12 cellular contexts compared by ENCODE assay signal in genomic region chr11:119365071-119365591, GRCh38. TPM values are rescaled to one million over a fixed set of nuclear protein-coding genes. Genes with fewer than 3 reads are reported as not detected.
A peak's percentile ranks its signal among the peaks of the same experiment; 100 is the strongest.
DNase-seq lines count a peak whose midpoint lies in the region; ATAC-seq and TF ChIP-seq lines count a peak whose summit lies in the region.
"Had no signal": no experiment of that assay in that cellular context is flagged by ENCODE, and none has a peak within 500 bp of the region (broad histone marks: within the 10 kb centered on the region; RNA-seq: fewer than 3 reads in every experiment).

No MANE protein-coding gene starts in this region.

- H3K9ac ChIP-seq in duodenal mucosa (ENCODE audit: low read depth in 1 of 2, low read length in 2 of 2): peak overlapping the region in 1 of 2 donors; percentile 25

- H3K9me3 Mint-ChIP-seq in activated T-cell treated with anti-CD3 and anti-CD28 coated beads, Interleukin-2, amount 50 U/mL, for 72 hours: peaks cover 0 to 2% of the 10 kb centered on the region in 2 donors
- H3K9me3 Mint-ChIP-seq in type B pancreatic cell: peaks cover 4% of the 10 kb centered on the region
- H3K9me3 Mint-ChIP-seq: activated naive CD4-positive, alpha-beta T cell treated with anti-CD3 and anti-CD28 coated beads for 36 hours had no signal

- WGBS in testis, 2 donors: 27 to 36% methylated on average over 6 of the region's 6 CpGs

- H3K4me1 ChIP-seq in duodenal mucosa (ENCODE audit: control insufficient read depth in 1 of 2, insufficient read depth in 2 of 2, low read length in 2 of 2) (peaks cover 76 to 77% of the 10 kb centered on the region in 2 donors), testis (peaks cover 75% of the 10 kb centered on the region)

- peaks cover 0 to 4% of the 10 kb centered on the region in 2 donors for H3K36me3 Mint-ChIP-seq in activated T-cell treated with anti-CD3 and anti-CD28 coated beads, Interleukin-2, amount 50 U/mL, for 72 hours (ENCODE audit: insufficient read depth in 2 of 2)
- peaks cover 3% of the 10 kb centered on the region for H3K36me3 Mint-ChIP-seq in type B pancreatic cell

- TF ChIP-seq CTCF in type B pancreatic cell (conservative IDR thresholded peaks at IDR 0.05): no peak
- no peak for TF ChIP-seq CTCF in testis (IDR thresholded peaks at IDR 0.05)

- H3K4me3 Mint-ChIP-seq in activated T-cell treated with anti-CD3 and anti-CD28 coated beads, Interleukin-2, amount 50 U/mL, for 72 hours: peak overlapping the region; percentile 82 to 86
- peak overlapping the region; percentile 87 for H3K4me3 Mint-ChIP-seq in type B pancreatic cell

- ATAC-seq in activated T-cell treated with anti-CD3 and anti-CD28 coated beads, Interleukin-2, amount 50 U/mL, for 72 hours (replicated peaks in 1 of 2): no peak
- ATAC-seq in HG02798 (IDR thresholded peaks at IDR 0.05; ENCODE audit: poor library complexity, unreplicated experiment): no peak

- intact Hi-C loops in testis (cut with DNase I; ENCODE audit: low total_unique reads): no loop called here

- peaks cover 0 to under 1% of the 10 kb centered on the region in 2 donors for H3K36me3 ChIP-seq in duodenal mucosa (ENCODE audit: control insufficient read depth in 1 of 2, insufficient read depth in 2 of 2, low read length in 2 of 2)
- no peaks in the 10 kb centered on the region for H3K36me3 ChIP-seq in testis (ENCODE audit: low read depth, missing control alignments)

- peaks cover 51% of the 10 kb centered on the region for H3K27me3 Mint-ChIP-seq in activated T-cell treated with anti-CD3 and anti-CD28 coated beads, Interleukin-2, amount 50 U/mL, for 72 hours (ENCODE audit: low read depth)
- peaks cover 33% of the 10 kb centered on the region for H3K27me3 Mint-ChIP-seq in type B pancreatic cell

- H3K27ac Mint-ChIP-seq in activated T-cell treated with anti-CD3 and anti-CD28 coated beads, Interleukin-2, amount 50 U/mL, for 72 hours: no peak overlapping the region
- H3K27ac Mint-ChIP-seq in type B pancreatic cell: peak overlapping the region; percentile 85
- H3K27ac Mint-ChIP-seq: activated naive CD4-positive, alpha-beta T cell treated with anti-CD3 and anti-CD28 coated beads for 36 hours had no signal

- TF ChIP-seq POLR2A in testis (IDR thresholded peaks at IDR 0.05): no peak

- peaks cover 31% of the 10 kb centered on the region for H3K4me1 Mint-ChIP-seq in activated T-cell treated with anti-CD3 and anti-CD28 coated beads, Interleukin-2, amount 50 U/mL, for 72 hours (ENCODE audit: low read depth)
- peaks cover 50% of the 10 kb centered on the region for H3K4me1 Mint-ChIP-seq in type B pancreatic cell (ENCODE audit: unreplicated experiment)

- peaks cover 11 to 13% of the 10 kb centered on the region in 2 donors for H3K27me3 ChIP-seq in duodenal mucosa (ENCODE audit: control insufficient read depth in 1 of 2, insufficient read depth in 2 of 2, low read length in 2 of 2)
- no peaks in the 10 kb centered on the region for H3K27me3 ChIP-seq in testis

- no peak for DNase-seq in activated T-cell treated with anti-CD3 and anti-CD28 coated beads, Interleukin-2, amount 50 U/mL, for 72 hours
- no peak for DNase-seq in activated T-cell treated with anti-CD3 and anti-CD28 coated beads, Interleukin-2, amount 50 U/mL, for 48 hours
- DNase-seq in myocyte (ENCODE audit: low read depth) (peak; percentile 87), type B pancreatic cell (ENCODE audit: extremely low spot score, unreplicated experiment) (no peak), NCI-H1105 treated with DMSO at 0.1 percent for 48 hours (lab: John Stamatoyannopoulos, UW) (no peak), testis (no peak)
- DNase-seq: activated CD4-positive, CD25-positive, alpha-beta regulatory T cell treated with anti-CD3 and anti-CD28 coated beads, Interleukin-2, amount 50 U/mL, for 72 hours; activated naive CD4-positive, alpha-beta T cell treated with anti-CD3 and anti-CD28 coated beads for 36 hours; NCI-H187 had no signal

- peak overlapping the region in 1 of 2 donors; percentile 21 for H3K4me3 ChIP-seq in duodenal mucosa (ENCODE audit: low read depth in 1 of 2, low read length in 2 of 2)
- H3K4me3 ChIP-seq in testis: peak overlapping the region in 1 of 2 donors; percentile 58

- H3K9me3 ChIP-seq in duodenal mucosa (ENCODE audit: control insufficient read depth in 1 of 2, low read length in 2 of 2) (no peaks in the 10 kb centered on the region), testis (no peaks in the 10 kb centered on the region)

- H3K27ac ChIP-seq in duodenal mucosa (ENCODE audit: low read depth, low read length): peak overlapping the region; percentile 53
- H3K27ac ChIP-seq in testis: peak overlapping the region in 1 of 2 donors; percentile 71

RNA-seq across cellular contexts. Expression of gene USP2, which starts 16.4 kb away (rescaled TPM):
- 1 to 10 TPM in 1 of 2 donors, under 1 TPM in 1; 0.91 to 3.0 TPM for total RNA-seq in activated T-cell treated with anti-CD3 and anti-CD28 coated beads, Interleukin-2, amount 50 U/mL, for 72 hours
- total RNA-seq in myocyte (10.0 and 18.4 TPM in 2 replicates), type B pancreatic cell (ENCODE audit: low replicate concordance) (7.4 and 8.2 TPM in 2 replicates), testis (100 to 1,000 TPM in 1 of 2 donors, 10 to 100 TPM in 1; 41.2 to 100 TPM)
- 19.2 TPM for polyA plus RNA-seq in myocyte (2012)
- 168 TPM for polyA plus RNA-seq in testis (ENCODE audit: insufficient read depth, low read depth, low replicate concordance)

RNA-seq across cellular contexts. Expression of gene MFRP, which starts 18.6 kb away (rescaled TPM):
- not detected for total RNA-seq in activated T-cell treated with anti-CD3 and anti-CD28 coated beads, Interleukin-2, amount 50 U/mL, for 72 hours
- total RNA-seq in myocyte (0.05 and 0.31 TPM in 2 replicates), type B pancreatic cell (ENCODE audit: low replicate concordance) (not detected in 2 replicates), testis (not detected)
- polyA plus RNA-seq in myocyte (2012): not detected
- not detected for polyA plus RNA-seq in testis (ENCODE audit: insufficient read depth, low read depth, low replicate concordance)
- total RNA-seq: activated naive CD4-positive, alpha-beta T cell treated with anti-CD3 and anti-CD28 coated beads for 36 hours; kidney epithelial cell had no signal

RNA-seq across cellular contexts. Expression of gene C1QTNF5, which starts 24.4 kb away (rescaled TPM):
- not detected for total RNA-seq in activated T-cell treated with anti-CD3 and anti-CD28 coated beads, Interleukin-2, amount 50 U/mL, for 72 hours
- total RNA-seq in myocyte (71.5 and 72.1 TPM in 2 replicates), type B pancreatic cell (ENCODE audit: low replicate concordance) (2.0 and 4.0 TPM in 2 replicates), testis (1 to 10 TPM; 4.7 to 5.3 TPM)
- polyA plus RNA-seq in myocyte (2012): 58.2 TPM
- polyA plus RNA-seq in testis (ENCODE audit: insufficient read depth, low read depth, low replicate concordance): 12.6 TPM
- total RNA-seq: activated naive CD4-positive, alpha-beta T cell treated with anti-CD3 and anti-CD28 coated beads for 36 hours had no signal

RNA-seq across cellular contexts. Expression of gene RNF26, which starts 30.8 kb away (rescaled TPM):
- 10 to 100 TPM; 32.5 to 38.9 TPM for total RNA-seq in activated T-cell treated with anti-CD3 and anti-CD28 coated beads, Interleukin-2, amount 50 U/mL, for 72 hours
- 2.6 and 3.8 TPM in 2 replicates for total RNA-seq in myocyte
- 27.3 TPM for polyA plus RNA-seq in myocyte (2012)
- total RNA-seq in type B pancreatic cell (ENCODE audit: low replicate concordance): 40.3 and 45.6 TPM in 2 replicates
- total RNA-seq in testis: 10 to 100 TPM; 28.2 to 31.0 TPM
- polyA plus RNA-seq in testis (ENCODE audit: insufficient read depth, low read depth, low replicate concordance): 37.1 TPM

RNA-seq across cellular contexts. Expression of gene MCAM, which starts 48.2 kb away (rescaled TPM):
- total RNA-seq in activated T-cell treated with anti-CD3 and anti-CD28 coated beads, Interleukin-2, amount 50 U/mL, for 72 hours: 1 to 10 TPM; 4.7 to 5.2 TPM
- total RNA-seq in myocyte (57.3 and 68.7 TPM in 2 replicates), type B pancreatic cell (ENCODE audit: low replicate concordance) (3.0 and 10.3 TPM in 2 replicates), testis (10 to 100 TPM; 39.1 to 45.1 TPM)
- polyA plus RNA-seq in myocyte (2012): 6.6 TPM
- polyA plus RNA-seq in testis (ENCODE audit: insufficient read depth, low read depth, low replicate concordance): 43.1 TPM

Comparison
In these comparisons a context has a peak if more than half of its experiments do, and no peak if none do; other contexts are left out.
1. RNA of gene C1QTNF5, which starts 24.4 kb away (total RNA-seq): 71.5 to 72.1 TPM in myocyte; 4.7 to 5.3 TPM in testis, 2.0 to 4.0 TPM in type B pancreatic cell and not detected in activated T-cell treated with anti-CD3 and anti-CD28 coated beads, Interleukin-2, amount 50 U/mL, for 72 hours; every median in the first group is over 10 times any median in the second.